ENCODE assay signal across 8 cellular contexts in the genomic region with DNA sequence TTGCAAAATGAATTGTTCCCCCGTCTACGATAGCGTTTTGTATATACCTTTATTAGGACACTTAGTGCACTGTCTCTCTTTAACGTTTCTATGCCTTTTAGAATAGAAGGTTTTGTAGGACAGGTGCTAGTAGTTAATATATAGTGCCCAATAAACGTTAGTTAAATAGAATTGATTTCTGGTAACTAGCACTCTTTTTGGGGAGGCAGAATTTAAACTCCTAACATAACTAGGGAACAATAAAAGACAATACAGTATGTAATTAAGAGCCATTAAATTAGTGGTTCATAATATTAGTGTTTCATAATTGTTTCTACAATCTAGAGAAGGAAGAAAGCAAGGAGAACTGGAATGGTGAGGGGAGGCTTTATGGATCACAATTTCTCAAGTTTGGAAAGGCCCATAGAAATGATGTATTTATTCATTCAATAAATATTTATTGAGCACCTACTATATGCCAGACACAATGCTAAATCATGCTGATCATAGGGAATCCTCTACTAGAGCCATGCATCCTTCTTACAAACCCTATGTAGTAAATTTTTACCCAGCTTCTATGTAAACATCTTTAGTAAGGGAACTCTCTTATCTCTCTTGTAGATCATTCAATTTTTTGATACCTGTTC. TPM values are rescaled to one million over a fixed set of nuclear protein-coding genes. Genes with fewer than 3 reads are reported as not detected.
DNase-seq lines count a peak whose midpoint lies in the region; ATAC-seq, FAIRE-seq and TF ChIP-seq lines count a peak whose summit lies in the region.

No MANE protein-coding gene starts in this region.

- H3K27me3 ChIP-seq in rectal smooth muscle tissue (ENCODE audit: control insufficient read depth, insufficient read depth, low read length), result peaks cover 2% of the 10 kb centered on the region

- no peak for DNase-seq in T-cell
- no peak for DNase-seq in fibroblast of pulmonary artery (ENCODE audit: low read depth)
- DNase-seq in HTR-8/SVneo (ENCODE audit: insufficient read length, low spot score), result no peak
- no peak for DNase-seq in midbrain (lab: John Stamatoyannopoulos, UW)
- no peak for DNase-seq in DMS53 (lab: John Stamatoyannopoulos, UW)
- DNase-seq in RKO (ENCODE audit: low spot score), result no peak

- no peak for TF ChIP-seq CTCF in fibroblast of pulmonary artery (IDR thresholded peaks at IDR 0.05; ENCODE audit: low read length, missing control alignments)

- H3K4me1 ChIP-seq in rectal smooth muscle tissue (ENCODE audit: control insufficient read depth, insufficient read depth, low read length), result peaks cover 15% of the 10 kb centered on the region

- H3K9ac ChIP-seq in rectal smooth muscle tissue (ENCODE audit: low read length), result no peak overlapping the region

- no peak for ATAC-seq in T-cell (replicated peaks in 1 of 4)

- H3K27ac Mint-ChIP-seq in T-cell, result peak overlapping the region; percentile 94 to 99

- no peaks in the 10 kb centered on the region for H3K27me3 Mint-ChIP-seq in T-cell

- H3K36me3 Mint-ChIP-seq in T-cell, result peaks cover 8% of the 10 kb centered on the region

- H3K9me3 Mint-ChIP-seq in T-cell, result no peaks in the 10 kb centered on the region

- H3K4me3 ChIP-seq in GM08714 (ENCODE audit: low read length) (peak overlapping the region; percentile 89), fibroblast of pulmonary artery (replicated peaks; ENCODE audit: low read depth, low read length) (peak overlapping the region; percentile 65), rectal smooth muscle tissue (ENCODE audit: low read length) (peak overlapping the region; percentile 68)

- peak overlapping the region; percentile 88 to 95 (median 92) for H3K4me3 Mint-ChIP-seq in T-cell

- H3K36me3 ChIP-seq in rectal smooth muscle tissue (ENCODE audit: control insufficient read depth, insufficient read depth, low read length), result peaks cover 2% of the 10 kb centered on the region

- POLR2A ChIA-PET in T-cell (lab: Charles Lee), result interaction anchor here (0.6 to 2.2 kb wide), 10 partner anchors 9 to 67 kb away, joined by 3 to 19 read pairs (median 4); a partner anchor contains a TSS

- peak overlapping the region; percentile 75 for H3K27ac ChIP-seq in rectal smooth muscle tissue (ENCODE audit: low read depth, low read length)

- H3K4me1 Mint-ChIP-seq in T-cell, result peaks cover 46 to 65% (median 62%) of the 10 kb centered on the region in 3 donors

- CTCF ChIA-PET in T-cell (lab: Charles Lee), result interaction anchor here (0.6 to 3.8 kb wide), 12 partner anchors 12 to 119 kb away, joined by 3 to 23 read pairs (median 9); a partner anchor contains a TSS

- no peak for FAIRE-seq in HTR-8/SVneo (lab: Jason Lieb, UNC)

RNA-seq across cellular contexts. Expression of a gene that starts 0.7 kb away (rescaled TPM):
- 10 to 100 TPM; 30.9 to 41.7 (median 38.3) TPM for total RNA-seq in T-cell

RNA-seq across cellular contexts. Expression of a gene that starts 0.9 kb away (rescaled TPM):
- total RNA-seq in T-cell, result 1 to 10 TPM in 3 of 5 donors, under 1 TPM in 2; 0.68 to 3.5 (median 1.7) TPM

RNA-seq across cellular contexts. Expression of a gene that starts 7.4 kb away (rescaled TPM):
- total RNA-seq in T-cell, result 10 to 100 TPM; 43.4 to 74.4 (median 64.2) TPM

RNA-seq across cellular contexts. Expression of a gene that starts 31.1 kb away (rescaled TPM):
- 1,000 to 10,000 TPM in 1 of 5 donors, 100 to 1,000 TPM in 4; 721 to 2,117 (median 773) TPM for total RNA-seq in T-cell

RNA-seq across cellular contexts. Expression of a gene that starts 37.9 kb away (rescaled TPM):
- 100 to 1,000 TPM; 124 to 153 (median 130) TPM for total RNA-seq in T-cell
